ENCODE assay signal across 17 cellular contexts in the genomic region with DNA sequence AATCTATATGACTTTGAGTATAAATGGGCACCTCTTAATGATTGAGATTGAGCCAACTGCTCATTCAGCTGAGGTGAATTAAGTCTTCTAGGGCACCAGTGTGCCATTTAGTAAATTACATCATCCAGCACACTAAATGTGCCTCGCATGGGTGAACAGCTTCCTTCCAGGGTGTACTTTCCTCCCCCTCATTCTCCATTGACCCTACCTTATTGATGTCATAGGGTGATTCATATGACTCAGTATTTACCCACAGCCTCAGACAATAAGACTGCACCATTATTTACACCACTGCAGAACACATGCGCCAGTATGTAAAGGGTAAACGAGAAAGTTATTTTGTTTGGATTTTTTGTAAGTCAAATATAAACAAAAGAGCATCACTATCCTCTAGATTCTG.
DNase-seq lines count a peak whose midpoint lies in the region; ATAC-seq and TF ChIP-seq lines count a peak whose summit lies in the region.
"Had no signal": no experiment of that assay in that cellular context is flagged by ENCODE, and none has a peak within 500 bp of the region (broad histone marks: within the 10 kb centered on the region; RNA-seq: fewer than 3 reads in every experiment).

No MANE protein-coding gene starts in this region.

- no peaks in the 10 kb centered on the region for H3K36me3 Mint-ChIP-seq in type B pancreatic cell

- no peaks in the 10 kb centered on the region for H3K9me3 Mint-ChIP-seq in type B pancreatic cell
- H3K9me3 Mint-ChIP-seq: activated CD4-positive, alpha-beta memory T cell treated with anti-CD3 and anti-CD28 coated beads, Interleukin-2, amount 10 ng/mL, durations not matched to agents 7 days and 5 days; T-helper 2 cell treated with Interferon-gamma antibody and Interleukin-4, amounts not matched to agents 5 μg/mL and 100 μg/mL, for 36 hours had no signal

- ATAC-seq in GM21526 (IDR thresholded peaks at IDR 0.05; ENCODE audit: low FRiP score, unreplicated experiment), result no peak
- ATAC-seq: Panc1 had no signal

- peaks cover 17% of the 10 kb centered on the region for H3K4me1 Mint-ChIP-seq in type B pancreatic cell (ENCODE audit: unreplicated experiment)
- H3K4me1 Mint-ChIP-seq: activated CD4-positive, alpha-beta memory T cell treated with anti-CD3 and anti-CD28 coated beads, Interleukin-2, amount 10 ng/mL, durations not matched to agents 7 days and 5 days had no signal

- no peak for TF ChIP-seq CTCF in type B pancreatic cell (conservative IDR thresholded peaks at IDR 0.05)

- CTCF ChIA-PET in HEK293T (lab: Yijun Ruan, JAX), result no interaction called here

- no peaks in the 10 kb centered on the region for H3K27me3 Mint-ChIP-seq in type B pancreatic cell
- H3K27me3 Mint-ChIP-seq: activated CD4-positive, alpha-beta memory T cell treated with anti-CD3 and anti-CD28 coated beads, Interleukin-2, amount 10 ng/mL, durations not matched to agents 7 days and 5 days had no signal

- H3K4me3 Mint-ChIP-seq in type B pancreatic cell, result no peak overlapping the region
- H3K4me3 Mint-ChIP-seq: activated CD4-positive, alpha-beta memory T cell treated with anti-CD3 and anti-CD28 coated beads, Interleukin-2, amount 10 ng/mL, durations not matched to agents 7 days and 5 days; T-helper 2 cell treated with Interferon-gamma antibody and Interleukin-4, amounts not matched to agents 5 μg/mL and 100 μg/mL, for 36 hours had no signal

- DNase-seq in HEK293T (ENCODE audit: extremely low spot score) (peak; percentile 7), NCI-H2081 treated with DMSO at 0.1 percent for 48 hours (lab: John Stamatoyannopoulos, UW) (peak; percentile 96), SHP77 treated with DMSO at 0.1 percent for 48 hours (lab: John Stamatoyannopoulos, UW) (peak; percentile 98), renal cortical epithelial cell (ENCODE audit: low read depth) (peak; percentile 98), NCI-H82 treated with DMSO at 0.1 percent for 48 hours (lab: John Stamatoyannopoulos, UW; ENCODE audit: unreplicated experiment) (no peak), type B pancreatic cell (ENCODE audit: extremely low spot score, unreplicated experiment) (no peak), KG1 (lab: John Stamatoyannopoulos, UW) (no peak)
- DNase-seq: activated CD4-positive, alpha-beta memory T cell treated with anti-CD3 and anti-CD28 coated beads, Interleukin-2, amount 10 ng/mL, durations not matched to agents 7 days and 5 days; activated gamma-delta T cell treated with Interleukin-2 at 50 U/mL for 16 hours; central memory CD4-positive, alpha-beta T cell; erythroblast; occipital lobe; stimulated activated CD4-positive, alpha-beta T cell treated with anti-CD3 and anti-CD28 coated beads, Interleukin-12 subunit alpha, Interleukin-12 subunit beta, amount 100 ng/mL, for 4 hours; tibial artery had no signal

- H3K27ac Mint-ChIP-seq in type B pancreatic cell, result no peak overlapping the region
- H3K27ac Mint-ChIP-seq: activated CD4-positive, alpha-beta memory T cell treated with anti-CD3 and anti-CD28 coated beads, Interleukin-2, amount 10 ng/mL, durations not matched to agents 7 days and 5 days; T-helper 2 cell treated with Interferon-gamma antibody and Interleukin-4, amounts not matched to agents 5 μg/mL and 100 μg/mL, for 36 hours had no signal

- POLR2A ChIA-PET in HEK293T (lab: Yijun Ruan, JAX), result no interaction called here

TF ChIP-seq in HEK293T, 16 proteins besides CTCF, POLR2A, EP300 and RAD21:
- TF ChIP-seq BHLHE40 (IDR thresholded peaks at IDR 0.05; ENCODE audit: borderline replicate concordance), result no peak
TF ChIP-seq in HEK293T: peak in this region for 0.

Comparison
In these comparisons a context has a peak if more than half of its experiments do, and no peak if none do; other contexts are left out.
1. DNase-seq: peak in HEK293T (single experiment), NCI-H2081 treated with DMSO at 0.1 percent for 48 hours (single experiment), SHP77 treated with DMSO at 0.1 percent for 48 hours (single experiment) and renal cortical epithelial cell (single experiment); none in NCI-H82 treated with DMSO at 0.1 percent for 48 hours (single experiment), type B pancreatic cell (single experiment) and KG1 (single experiment).